In genomic region chr5:94192658-94193391, GRCh38 we compare ENCODE assay signal across 1 cellular context.
TF ChIP-seq lines count a peak whose summit lies in the region.

No MANE protein-coding gene starts in this region.

TF ChIP-seq in HCT116, 20 proteins besides CTCF, POLR2A, EP300 and RAD21 (continued from another document):
- TF ChIP-seq ZBTB33 (IDR thresholded peaks at IDR 0.05; ENCODE audit: extremely low read depth, insufficient replicate concordance, low read length) (no peak), CEBPB (IDR thresholded peaks at IDR 0.05; ENCODE audit: low read depth) (no peak), SIN3A (IDR thresholded peaks at IDR 0.05; ENCODE audit: low read depth) (no peak), ZFX (IDR thresholded peaks at IDR 0.05) (no peak), SRF (IDR thresholded peaks at IDR 0.05; ENCODE audit: low read depth) (no peak), EZH2phosphoT487 (IDR thresholded peaks at IDR 0.05; ENCODE audit: borderline replicate concordance) (no peak), MAX (IDR thresholded peaks at IDR 0.05) (no peak)
